8 cellular contexts compared by ENCODE assay signal in the genomic region with DNA sequence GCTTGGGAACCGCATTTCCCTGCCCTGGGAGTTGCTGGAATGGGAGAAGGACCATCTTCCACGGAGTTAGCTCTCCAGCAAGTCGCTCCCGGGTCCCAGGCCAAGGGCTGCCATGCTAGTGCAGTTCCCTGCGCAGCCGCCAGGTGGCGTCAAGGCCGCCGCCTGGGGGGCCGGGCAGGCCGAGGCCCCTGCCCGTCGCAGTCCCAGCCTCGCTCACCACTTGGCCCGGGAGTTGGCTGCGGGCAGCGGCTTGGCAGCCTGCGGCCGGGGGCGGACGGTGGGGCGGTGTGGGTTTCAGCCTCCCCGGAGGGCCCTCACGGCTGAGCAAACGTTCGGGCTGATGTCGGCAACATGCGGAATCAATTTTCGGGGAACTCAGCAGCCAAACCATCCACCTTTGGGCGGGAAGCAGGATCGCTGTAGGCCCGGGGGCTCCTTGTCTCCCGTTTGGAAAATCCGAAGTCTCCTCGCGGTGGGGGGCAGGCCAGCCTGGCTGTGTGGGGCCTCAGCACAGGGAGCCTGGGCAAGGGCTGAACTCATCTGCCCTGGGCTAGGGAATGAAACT.
A peak's percentile ranks its signal among the peaks of the same experiment; 100 is the strongest.
DNase-seq lines count a peak whose midpoint lies in the region; ATAC-seq and TF ChIP-seq lines count a peak whose summit lies in the region.

No MANE protein-coding gene starts in this region.

- no peaks in the 10 kb centered on the region for H3K4me1 ChIP-seq in lung (ENCODE audit: control insufficient read depth in 2 of 2, insufficient read depth in 2 of 2, low read length in 2 of 2)

- peak; percentile 45 for DNase-seq in brain pericyte (ENCODE audit: low read depth, low spot score)
- DNase-seq in lung (ENCODE audit: low spot score) = no peak
- DNase-seq in RKO (ENCODE audit: low spot score) = no peak
- DNase-seq in NCI-H146 (lab: John Stamatoyannopoulos, UW) = no peak
- no peak for DNase-seq in posterior vena cava (ENCODE audit: low spot score)

- ATAC-seq in GM18498 (IDR thresholded peaks at IDR 0.05; ENCODE audit: unreplicated experiment) (peak; percentile 68), HG03354 (IDR thresholded peaks at IDR 0.05; ENCODE audit: poor library complexity, severe bottlenecking, unreplicated experiment) (peak; percentile 74), lung (ENCODE audit: insufficient read depth, low FRiP score) (peak; percentile 15), GM19455 (IDR thresholded peaks at IDR 0.05; ENCODE audit: unreplicated experiment) (no peak)

- TF ChIP-seq CTCF in lung (IDR thresholded peaks at IDR 0.05; ENCODE audit: control extremely low read depth, extremely low read depth) = no peak

- 47 to 54% methylated on average over 36 of the region's 36 CpGs for WGBS in lung, 2 donors

- H3K9me3 ChIP-seq in lung (ENCODE audit: control insufficient read depth in 2 of 2, insufficient read depth in 1 of 2, low read length in 1 of 2) = no peaks in the 10 kb centered on the region

- no peaks in the 10 kb centered on the region for H3K36me3 ChIP-seq in lung (ENCODE audit: control insufficient read depth in 2 of 2, insufficient read depth in 2 of 2, low read length in 2 of 2)

- no peaks in the 10 kb centered on the region for H3K27me3 ChIP-seq in lung (ENCODE audit: control insufficient read depth, insufficient read depth)

- H3K4me3 ChIP-seq in lung = no peak overlapping the region

- intact Hi-C loops in posterior vena cava (cut with DNase I) = loop anchor here in 1 of 2 donors (10.0 kb wide), 1 partner anchor 664 kb away; no protein-coding TSS in a partner anchor

- H3K27ac ChIP-seq in lung (ENCODE audit: low read depth in 1 of 2, low read length in 1 of 2) = no peak overlapping the region
